ENCODE assay signal across 22 cellular contexts in genomic region chr1:199269241-199269640, GRCh38.
"Had no signal": no experiment of that assay in that cellular context is flagged by ENCODE, and none has a peak within 500 bp of the region (broad histone marks: within the 10 kb centered on the region; RNA-seq: fewer than 3 reads in every experiment).

No MANE protein-coding gene starts in this region.

- H3K4me3 ChIP-seq: MG63, SJSA1, SK-N-MC had no signal

- DNase-seq: Karpas-422, KG1, MG63, NCI-H1092, NCI-H1105 treated with DMSO at 0.1 percent for 48 hours, NCI-H1417 treated with DMSO at 0.1 percent for 48 hours, NCI-H146, NCI-H1694 treated with DMSO at 0.1 percent for 48 hours, NCI-H1930, NCI-H2081, NCI-H2107, NCI-H2227 treated with DMSO at 0.1 percent for 48 hours, NCI-H446, NCI-H510A, NCI-H524 treated with DMSO at 0.1 percent for 48 hours, NCI-H69, NCI-H774, Right ventricle myocardium superior, RPMI8226, SIG-M5 had no signal
